Comparison of ENCODE assay signal across 34 cellular contexts in the genomic region with DNA sequence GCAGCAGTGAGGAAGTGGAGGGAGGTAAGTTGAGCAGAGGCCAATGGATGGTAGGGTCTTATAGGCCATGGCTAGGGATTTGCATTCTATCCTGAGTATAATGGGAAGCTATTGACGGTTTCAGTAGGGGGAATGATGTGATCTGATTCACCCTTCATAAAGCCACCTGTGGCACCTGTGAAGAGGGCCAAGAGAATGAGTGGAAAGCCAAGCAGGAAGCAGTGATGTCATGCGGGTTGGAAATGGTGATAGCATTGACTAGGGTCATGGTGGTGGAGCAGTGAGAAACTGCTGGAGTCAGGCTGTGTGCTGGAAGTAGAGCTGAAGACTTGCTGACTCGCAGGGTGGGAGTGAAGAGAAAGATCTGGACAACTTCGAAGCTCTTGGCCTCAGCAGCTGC.
"Had no signal": no experiment of that assay in that cellular context is flagged by ENCODE, and none has a peak within 500 bp of the region (broad histone marks: within the 10 kb centered on the region; RNA-seq: fewer than 3 reads in every experiment).

No MANE protein-coding gene starts in this region.

- H3K4me3 ChIP-seq: esophagus muscularis mucosa, gastroesophageal sphincter, heart right ventricle had no signal

- DNase-seq: activated CD4-positive, alpha-beta memory T cell treated with anti-CD3 and anti-CD28 coated beads for 36 hours; activated CD4-positive, alpha-beta T cell treated with anti-CD3 and anti-CD28 coated beads for 36 hours; activated CD4-positive, alpha-beta T cell treated with anti-CD3 and anti-CD28 coated beads, Interleukin-2, amount 10 ng/mL, durations not matched to agents 24 days and 14 days; activated CD4-positive, CD25-positive, alpha-beta regulatory T cell; activated CD4-positive, CD25-positive, alpha-beta regulatory T cell treated with anti-CD3 and anti-CD28 coated beads, Interleukin-2, amount 50 U/mL, for 72 hours; activated CD8-positive, alpha-beta memory T cell treated with anti-CD3 and anti-CD28 coated beads, Interleukin-2, amount 10 ng/mL, durations not matched to agents 7 days and 5 days; activated CD8-positive, alpha-beta memory T cell treated with anti-CD3 and anti-CD28 coated beads, Interleukin-2, amount 50 U/mL, for 4 hours; activated CD8-positive, alpha-beta T cell treated with anti-CD3 and anti-CD28 coated beads, Interleukin-2, amount 10 ng/mL, durations not matched to agents 7 days and 5 days; activated effector memory CD4-positive, alpha-beta T cell treated with anti-CD3 and anti-CD28 coated beads, Interleukin-2, amount 50 U/mL, for 16 hours; activated naive CD4-positive, alpha-beta T cell treated with anti-CD3 and anti-CD28 coated beads for 36 hours; activated naive CD8-positive, alpha-beta T cell treated with anti-CD3 and anti-CD28 coated beads, Interleukin-2, amount 10 ng/mL, durations not matched to agents 7 days and 5 days; activated T-cell treated with anti-CD3 and anti-CD28 coated beads, Interleukin-2, amount 50 U/mL, for 1 hour; activated T-cell treated with anti-CD3 and anti-CD28 coated beads, Interleukin-2, amount 50 U/mL, for 48 hours; amniotic stem cell; anterior cingulate cortex; brain microvascular endothelial cell; caudate nucleus; cortex of kidney; dermis blood vessel endothelial cell; effector CD4-positive, alpha-beta T cell; effector memory CD8-positive, alpha-beta T cell; foreskin melanocyte; heart right ventricle; T-helper 1 cell; T-helper 17 cell; T1000 had no signal

- H3K4me3 Mint-ChIP-seq: activated CD4-positive, alpha-beta memory T cell treated with anti-CD3 and anti-CD28 coated beads for 36 hours; activated CD4-positive, alpha-beta T cell treated with anti-CD3 and anti-CD28 coated beads for 36 hours; activated CD4-positive, alpha-beta T cell treated with anti-CD3 and anti-CD28 coated beads, Interleukin-2, amount 10 ng/mL, durations not matched to agents 24 days and 14 days; activated CD8-positive, alpha-beta memory T cell treated with anti-CD3 and anti-CD28 coated beads, Interleukin-2, amount 10 ng/mL, durations not matched to agents 7 days and 5 days; activated CD8-positive, alpha-beta T cell treated with anti-CD3 and anti-CD28 coated beads, Interleukin-2, amount 10 ng/mL, durations not matched to agents 7 days and 5 days; activated naive CD4-positive, alpha-beta T cell treated with anti-CD3 and anti-CD28 coated beads for 36 hours; activated naive CD4-positive, alpha-beta T cell treated with anti-CD3 and anti-CD28 coated beads, Interleukin-2, amount 50 U/mL, for 24 hours; activated naive CD8-positive, alpha-beta T cell treated with anti-CD3 and anti-CD28 coated beads, Interleukin-2, amount 10 ng/mL, durations not matched to agents 7 days and 5 days; activated T-helper 1 cell treated with anti-CD3 and anti-CD28 coated beads, Interleukin-12 subunit alpha, Interleukin-12 subunit beta, Interleukin-2, Interleukin-4 antibody, amounts not matched to agents 30 ng/mL and 10 ng/mL and 1 ng/mL, durations not matched to agents 14 hours and 24 hours and 36 hours; effector memory CD8-positive, alpha-beta T cell; T-helper 17 cell; T-helper 2 cell treated with Interferon-gamma antibody and Interleukin-4, amounts not matched to agents 5 μg/mL and 100 μg/mL, for 36 hours had no signal

- H3K27me3 Mint-ChIP-seq: activated CD4-positive, alpha-beta memory T cell treated with anti-CD3 and anti-CD28 coated beads for 36 hours; activated CD4-positive, alpha-beta T cell treated with anti-CD3 and anti-CD28 coated beads for 36 hours; activated naive CD4-positive, alpha-beta T cell treated with anti-CD3 and anti-CD28 coated beads, Interleukin-2, amount 50 U/mL, for 24 hours had no signal

- H3K4me1 ChIP-seq: esophagus muscularis mucosa, gastroesophageal sphincter, heart right ventricle had no signal

- FAIRE-seq: astrocyte, colon had no signal

- H3K27ac Mint-ChIP-seq: activated CD4-positive, alpha-beta memory T cell treated with anti-CD3 and anti-CD28 coated beads for 36 hours; activated CD4-positive, alpha-beta T cell treated with anti-CD3 and anti-CD28 coated beads for 36 hours; activated CD4-positive, alpha-beta T cell treated with anti-CD3 and anti-CD28 coated beads, Interleukin-2, amount 10 ng/mL, durations not matched to agents 24 days and 14 days; activated CD8-positive, alpha-beta memory T cell treated with anti-CD3 and anti-CD28 coated beads, Interleukin-2, amount 10 ng/mL, durations not matched to agents 7 days and 5 days; activated CD8-positive, alpha-beta T cell treated with anti-CD3 and anti-CD28 coated beads, Interleukin-2, amount 10 ng/mL, durations not matched to agents 7 days and 5 days; activated naive CD4-positive, alpha-beta T cell treated with anti-CD3 and anti-CD28 coated beads for 36 hours; activated naive CD4-positive, alpha-beta T cell treated with anti-CD3 and anti-CD28 coated beads, Interleukin-2, amount 50 U/mL, for 24 hours; activated naive CD8-positive, alpha-beta T cell treated with anti-CD3 and anti-CD28 coated beads, Interleukin-2, amount 10 ng/mL, durations not matched to agents 7 days and 5 days; activated T-helper 1 cell treated with anti-CD3 and anti-CD28 coated beads, Interleukin-12 subunit alpha, Interleukin-12 subunit beta, Interleukin-2, Interleukin-4 antibody, amounts not matched to agents 30 ng/mL and 10 ng/mL and 1 ng/mL, durations not matched to agents 14 hours and 24 hours and 36 hours; activated T-helper 2 cell treated with anti-CD3 and anti-CD28 coated beads, Interferon-gamma antibody, Interleukin-2, Interleukin-4, amounts not matched to agents 10 μg/mL and 5 μg/mL and 100 μg/mL, durations not matched to agents 14 hours and 24 hours and 36 hours; effector memory CD8-positive, alpha-beta T cell; T-helper 17 cell; T-helper 2 cell treated with Interferon-gamma antibody and Interleukin-4, amounts not matched to agents 5 μg/mL and 100 μg/mL, for 36 hours had no signal

- H3K36me3 Mint-ChIP-seq: activated CD4-positive, alpha-beta memory T cell treated with anti-CD3 and anti-CD28 coated beads for 36 hours; activated CD8-positive, alpha-beta memory T cell treated with anti-CD3 and anti-CD28 coated beads, Interleukin-2, amount 10 ng/mL, durations not matched to agents 7 days and 5 days; activated naive CD4-positive, alpha-beta T cell treated with anti-CD3 and anti-CD28 coated beads, Interleukin-2, amount 50 U/mL, for 24 hours; activated naive CD8-positive, alpha-beta T cell treated with anti-CD3 and anti-CD28 coated beads, Interleukin-2, amount 10 ng/mL, durations not matched to agents 7 days and 5 days had no signal

- H3K4me1 Mint-ChIP-seq: activated CD4-positive, alpha-beta T cell treated with anti-CD3 and anti-CD28 coated beads for 36 hours; activated CD4-positive, alpha-beta T cell treated with anti-CD3 and anti-CD28 coated beads, Interleukin-2, amount 10 ng/mL, durations not matched to agents 24 days and 14 days; activated CD8-positive, alpha-beta memory T cell treated with anti-CD3 and anti-CD28 coated beads, Interleukin-2, amount 10 ng/mL, durations not matched to agents 7 days and 5 days; activated naive CD4-positive, alpha-beta T cell treated with anti-CD3 and anti-CD28 coated beads, Interleukin-2, amount 50 U/mL, for 24 hours; activated naive CD8-positive, alpha-beta T cell treated with anti-CD3 and anti-CD28 coated beads, Interleukin-2, amount 10 ng/mL, durations not matched to agents 7 days and 5 days had no signal

- H3K27ac ChIP-seq: brain microvascular endothelial cell, esophagus muscularis mucosa, gastroesophageal sphincter, heart right ventricle had no signal

- H3K9me3 Mint-ChIP-seq: activated CD4-positive, alpha-beta memory T cell treated with anti-CD3 and anti-CD28 coated beads for 36 hours; activated CD4-positive, alpha-beta T cell treated with anti-CD3 and anti-CD28 coated beads, Interleukin-2, amount 10 ng/mL, durations not matched to agents 24 days and 14 days; activated naive CD4-positive, alpha-beta T cell treated with anti-CD3 and anti-CD28 coated beads for 36 hours; activated naive CD4-positive, alpha-beta T cell treated with anti-CD3 and anti-CD28 coated beads, Interleukin-2, amount 50 U/mL, for 24 hours; activated naive CD8-positive, alpha-beta T cell treated with anti-CD3 and anti-CD28 coated beads, Interleukin-2, amount 10 ng/mL, durations not matched to agents 7 days and 5 days; activated T-helper 1 cell treated with anti-CD3 and anti-CD28 coated beads, Interleukin-12 subunit alpha, Interleukin-12 subunit beta, Interleukin-2, Interleukin-4 antibody, amounts not matched to agents 30 ng/mL and 10 ng/mL and 1 ng/mL, durations not matched to agents 14 hours and 24 hours and 36 hours; activated T-helper 2 cell treated with anti-CD3 and anti-CD28 coated beads, Interferon-gamma antibody, Interleukin-2, Interleukin-4, amounts not matched to agents 10 μg/mL and 5 μg/mL and 100 μg/mL, durations not matched to agents 14 hours and 24 hours and 36 hours; effector memory CD8-positive, alpha-beta T cell; T-helper 2 cell treated with Interferon-gamma antibody and Interleukin-4, amounts not matched to agents 5 μg/mL and 100 μg/mL, for 36 hours had no signal

- H3K27me3 ChIP-seq: brain microvascular endothelial cell had no signal

- ATAC-seq: activated CD4-positive, alpha-beta T cell treated with anti-CD3 and anti-CD28 coated beads for 36 hours; activated CD8-positive, alpha-beta memory T cell treated with anti-CD3 and anti-CD28 coated beads, Interleukin-2, amount 10 ng/mL, durations not matched to agents 7 days and 5 days; activated CD8-positive, alpha-beta T cell treated with anti-CD3 and anti-CD28 coated beads, Interleukin-2, amount 10 ng/mL, durations not matched to agents 7 days and 5 days; effector memory CD8-positive, alpha-beta T cell; gastroesophageal sphincter; heart right ventricle; T-helper 17 cell had no signal

- H3K9me3 ChIP-seq: esophagus muscularis mucosa, gastroesophageal sphincter, heart right ventricle had no signal

- H3K36me3 ChIP-seq: brain microvascular endothelial cell, esophagus muscularis mucosa, gastroesophageal sphincter, heart right ventricle had no signal
